In the genomic region with DNA sequence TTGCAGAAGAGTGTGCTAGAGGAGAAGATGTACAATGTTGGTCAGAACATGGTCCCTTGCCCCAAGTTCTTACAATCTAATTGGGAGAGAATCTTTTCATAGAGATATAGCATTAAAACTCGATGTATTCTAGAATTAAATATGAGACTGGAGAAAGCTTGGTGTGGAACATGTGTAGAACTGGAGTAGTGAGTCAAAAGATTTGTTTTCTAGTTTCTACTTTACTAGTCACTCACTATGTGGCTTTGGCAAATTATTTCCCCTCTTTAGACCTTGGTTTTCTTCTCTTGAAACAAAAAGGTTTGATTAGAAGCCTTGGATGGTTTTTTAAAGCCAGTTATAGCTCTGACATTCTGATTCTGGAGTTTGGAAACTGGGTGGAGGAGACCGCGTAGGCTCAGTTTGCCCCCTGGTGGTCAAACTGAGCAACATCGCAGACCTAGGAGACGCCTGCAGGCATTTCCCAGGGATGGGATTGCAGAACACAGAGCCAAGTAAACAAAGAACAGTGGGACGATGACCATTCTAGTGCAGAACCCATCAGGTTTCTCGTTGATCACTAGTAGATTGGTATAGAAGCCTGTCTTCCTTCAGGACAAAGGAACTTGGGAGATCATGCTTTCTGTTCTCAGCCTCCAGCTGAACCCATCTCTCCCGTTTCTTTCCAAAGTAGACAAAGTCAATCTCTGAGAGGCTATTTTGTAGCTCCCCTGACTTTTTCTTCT, we compare ENCODE assay signal across 9 cellular contexts. TPM values are rescaled to one million over a fixed set of nuclear protein-coding genes. Genes with fewer than 3 reads are reported as not detected.
A peak's percentile ranks its signal among the peaks of the same experiment; 100 is the strongest.
DNase-seq lines count a peak whose midpoint lies in the region; ATAC-seq and TF ChIP-seq lines count a peak whose summit lies in the region.
"Had no signal": no experiment of that assay in that cellular context is flagged by ENCODE, and none has a peak within 500 bp of the region (broad histone marks: within the 10 kb centered on the region; RNA-seq: fewer than 3 reads in every experiment).

No MANE protein-coding gene starts in this region.

- intact Hi-C loops in esophagus squamous epithelium (cut with DNase I), result no loop called here

- ATAC-seq in naive thymus-derived CD8-positive, alpha-beta T cell, result peak; percentile 72 to 91

- POLR2A ChIA-PET in naive thymus-derived CD8-positive, alpha-beta T cell (lab: Charles Lee), result no interaction called here

- H3K4me1 Mint-ChIP-seq in naive thymus-derived CD8-positive, alpha-beta T cell, result peaks cover 0 to 7% (median 6%) of the 10 kb centered on the region in 4 donors

- peaks cover 11 to 22% (median 17%) of the 10 kb centered on the region in 5 donors for H3K27me3 Mint-ChIP-seq in naive thymus-derived CD8-positive, alpha-beta T cell

- WGBS in esophagus squamous epithelium, 2 donors, result 9 to 11% methylated on average over 7 to 8 of the region's 8 CpGs

- H3K9me3 ChIP-seq in esophagus squamous epithelium, result no peaks in the 10 kb centered on the region

- H3K27ac Mint-ChIP-seq in naive thymus-derived CD8-positive, alpha-beta T cell, result peak overlapping the region in 1 of 10 donors; percentile 52

- no peak for TF ChIP-seq POLR2A in esophagus squamous epithelium (IDR thresholded peaks at IDR 0.05)

- H3K36me3 ChIP-seq in esophagus squamous epithelium, result no peaks in the 10 kb centered on the region

- in situ Hi-C loops in GM13977 (cut with MboI; ENCODE audit: low pct_unique_long_range_greater_than_20kb, low sequenced_read_pairs, unreplicated experiment), result no loop called here

- H3K4me1 ChIP-seq in esophagus squamous epithelium, result peaks cover 0 to 6% (median 0%) of the 10 kb centered on the region in 3 donors

- H3K4me3 ChIP-seq in AG10803 (ENCODE audit: low read length) (no peak overlapping the region), esophagus squamous epithelium (no peak overlapping the region)

- H3K36me3 Mint-ChIP-seq in naive thymus-derived CD8-positive, alpha-beta T cell, result no peaks in the 10 kb centered on the region

- H3K4me3 Mint-ChIP-seq in naive thymus-derived CD8-positive, alpha-beta T cell, result no peak overlapping the region

- DNase-seq in AG10803 (ENCODE audit: low read depth) (peak; percentile 67), GM13977 (ENCODE audit: low spot score) (peak; percentile 75), NCI-H2227 treated with DMSO at 0.1 percent for 48 hours (lab: John Stamatoyannopoulos, UW) (peak; percentile 65), esophagus squamous epithelium (lab: John Stamatoyannopoulos, UW) (no peak), putamen (ENCODE audit: low spot score) (no peak), DMS153 (lab: John Stamatoyannopoulos, UW) (no peak)
- peak; percentile 36 for DNase-seq in activated CD4-positive, alpha-beta T cell treated with anti-CD3 and anti-CD28 coated beads, Interleukin-2, amount 50 U/mL, for 1 hour
- DNase-seq in naive thymus-derived CD8-positive, alpha-beta T cell, result peak in 9 of 10 donors; percentile 13 to 48 (median 37)

- no peaks in the 10 kb centered on the region for H3K9me3 Mint-ChIP-seq in naive thymus-derived CD8-positive, alpha-beta T cell

- peaks cover 0 to 5% (median 0%) of the 10 kb centered on the region in 4 donors for H3K27me3 ChIP-seq in esophagus squamous epithelium

- no peak overlapping the region for H3K27ac ChIP-seq in esophagus squamous epithelium

- TF ChIP-seq CTCF in AG10803 (conservative IDR thresholded peaks at IDR 0.05; ENCODE audit: low read length), result peak; percentile 91
- peak; percentile 83 for TF ChIP-seq CTCF in GM13977 (IDR thresholded peaks at IDR 0.05; ENCODE audit: extremely low read depth, insufficient read depth, missing control alignments)
- peak; percentile 79 to 90 (median 82) for TF ChIP-seq CTCF in esophagus squamous epithelium (IDR thresholded peaks at IDR 0.05)

RNA-seq across cellular contexts. Expression of a gene that starts 8.5 kb away (rescaled TPM):
- total RNA-seq in esophagus squamous epithelium, result under 1 TPM in 2 of 4 donors, not detected in 2; 0.19 to 0.97 TPM
- total RNA-seq in naive thymus-derived CD8-positive, alpha-beta T cell, result not detected
- polyA plus RNA-seq in naive thymus-derived CD8-positive, alpha-beta T cell, result not detected
- total RNA-seq: pulmonary artery endothelial cell had no signal

RNA-seq across cellular contexts. Expression of a gene that starts 8.9 kb away (rescaled TPM):
- total RNA-seq in esophagus squamous epithelium, result 10 to 100 TPM; 18.0 to 23.3 (median 19.2) TPM
- 10 to 100 TPM; 22.7 to 24.2 TPM for total RNA-seq in naive thymus-derived CD8-positive, alpha-beta T cell
- 1 to 10 TPM in 2 of 3 donors, under 1 TPM in 1; 0.51 to 2.2 (median 1.4) TPM for polyA plus RNA-seq in naive thymus-derived CD8-positive, alpha-beta T cell

Comparison
In these comparisons a context has a peak if more than half of its experiments do, and no peak if none do; other contexts are left out.
1. DNase-seq: peak in AG10803 (single experiment), GM13977 (single experiment), NCI-H2227 treated with DMSO at 0.1 percent for 48 hours (single experiment), activated CD4-positive, alpha-beta T cell treated with anti-CD3 and anti-CD28 coated beads, Interleukin-2, amount 50 U/mL, for 1 hour (single experiment) and naive thymus-derived CD8-positive, alpha-beta T cell (9 of 10); none in esophagus squamous epithelium (single experiment), putamen (single experiment) and DMS153 (single experiment).
2. Peak in every context shown above with its lines, with median percentiles within 50 percentile points of each other: CTCF ChIP-seq.